In genomic region chr10:46555366-46555712, GRCh38 we compare ENCODE assay signal across 13 cellular contexts. TPM values are rescaled to one million over a fixed set of nuclear protein-coding genes. Genes with fewer than 3 reads are reported as not detected.
DNase-seq lines count a peak whose midpoint lies in the region; ATAC-seq and TF ChIP-seq lines count a peak whose summit lies in the region.
"Had no signal": no experiment of that assay in that cellular context is flagged by ENCODE, and none has a peak within 500 bp of the region (broad histone marks: within the 10 kb centered on the region; RNA-seq: fewer than 3 reads in every experiment).

No MANE protein-coding gene starts in this region.

- H3K14ac ChIP-seq in mesenchymal stem cell (ENCODE audit: low read length in 2 of 2), result no peak overlapping the region

- POLR2A ChIA-PET in MCF 10A (lab: Yijun Ruan, JAX), result no interaction called here

- H3K27ac ChIP-seq in breast epithelium, result no peak overlapping the region
- no peak overlapping the region for H3K27ac ChIP-seq in mesenchymal stem cell (ENCODE audit: low read length, poor library complexity, severe bottlenecking)
- peak overlapping the region; percentile 61 to 82 (median 77) for H3K27ac ChIP-seq in upper lobe of left lung
- H3K27ac ChIP-seq: SJSA1, vagina had no signal

- no peak overlapping the region for H3K4me2 ChIP-seq in mesenchymal stem cell (ENCODE audit: low read length, poor library complexity, severe bottlenecking)

- 83% methylated on average over 4 of the region's 4 CpGs for WGBS in mesenchymal stem cell
- 62 to 65% methylated on average over 4 of the region's 4 CpGs for WGBS in upper lobe of left lung, 2 donors

- H3K9me3 Mint-ChIP-seq in MCF 10A (ENCODE audit: unreplicated experiment), result no peaks in the 10 kb centered on the region
- no peaks in the 10 kb centered on the region for H3K9me3 Mint-ChIP-seq in central memory CD8-positive, alpha-beta T cell

- H3K4me3 ChIP-seq in breast epithelium (peak overlapping the region in 2 of 3 donors; percentile 61 to 70), mesenchymal stem cell (ENCODE audit: insufficient read depth in 1 of 2, low read depth in 1 of 2, low read length in 2 of 2) (peak overlapping the region in 1 of 2 experiments; percentile 63), upper lobe of left lung (peak overlapping the region in 3 of 4 donors; percentile 50 to 62 (median 56))
- H3K4me3 ChIP-seq: SJSA1 had no signal

- no peak overlapping the region for H3K27ac Mint-ChIP-seq in MCF 10A (ENCODE audit: low read depth, unreplicated experiment)
- H3K27ac Mint-ChIP-seq in central memory CD8-positive, alpha-beta T cell (ENCODE audit: low read depth), result no peak overlapping the region

- no peak for TF ChIP-seq EP300 in upper lobe of left lung (IDR thresholded peaks at IDR 0.05)

- no peak overlapping the region for H2BK15ac ChIP-seq in mesenchymal stem cell (ENCODE audit: low read depth, poor library complexity, severe bottlenecking)

- no peaks in the 10 kb centered on the region for H3K9me3 ChIP-seq in breast epithelium
- H3K9me3 ChIP-seq in mesenchymal stem cell (ENCODE audit: control insufficient read depth, low read length), result no peaks in the 10 kb centered on the region
- H3K9me3 ChIP-seq in upper lobe of left lung, result no peaks in the 10 kb centered on the region
- H3K9me3 ChIP-seq: vagina had no signal

- no peaks in the 10 kb centered on the region for H3K36me3 ChIP-seq in breast epithelium
- H3K36me3 ChIP-seq in mesenchymal stem cell (ENCODE audit: control insufficient read depth in 1 of 2, insufficient read depth in 2 of 2, low read depth in 1 of 2, low read length in 2 of 2), result peaks cover 0 to 7% of the 10 kb centered on the region in 2 experiments
- peaks cover 0 to 1% (median 0%) of the 10 kb centered on the region in 4 donors for H3K36me3 ChIP-seq in upper lobe of left lung
- H3K36me3 ChIP-seq: SJSA1, vagina had no signal

- no peaks in the 10 kb centered on the region for H3K4me1 Mint-ChIP-seq in MCF 10A (ENCODE audit: insufficient read depth, unreplicated experiment)
- peaks cover 12% of the 10 kb centered on the region for H3K4me1 Mint-ChIP-seq in central memory CD8-positive, alpha-beta T cell

- H2BK120ac ChIP-seq in mesenchymal stem cell (ENCODE audit: low read depth, low read length), result no peak overlapping the region

- TF ChIP-seq CTCF in breast epithelium (IDR thresholded peaks at IDR 0.05) (no peak), MCF 10A (IDR thresholded peaks at IDR 0.05; ENCODE audit: unreplicated experiment) (no peak), upper lobe of left lung (IDR thresholded peaks at IDR 0.05) (no peak)

- no peak overlapping the region for H2AFZ ChIP-seq in mesenchymal stem cell (ENCODE audit: low read depth, low read length)

- no peak for ATAC-seq in central memory CD8-positive, alpha-beta T cell (replicated peaks; ENCODE audit: extremely low read depth, poor library complexity, severe bottlenecking)
- ATAC-seq in upper lobe of left lung (ENCODE audit: low FRiP score in 2 of 2), result peak; percentile 2 to 12
- ATAC-seq in HG03442 (IDR thresholded peaks at IDR 0.05; ENCODE audit: unreplicated experiment), result no peak
- ATAC-seq in GM19467 (IDR thresholded peaks at IDR 0.05; ENCODE audit: unreplicated experiment), result no peak
- ATAC-seq in GM19324 (IDR thresholded peaks at IDR 0.05; ENCODE audit: low FRiP score, unreplicated experiment), result no peak

- H4K91ac ChIP-seq in mesenchymal stem cell (ENCODE audit: low read length), result no peak overlapping the region

- intact Hi-C loops in breast epithelium (cut with DNase I; ENCODE audit: low total_unique reads) (no loop called here), MCF 10A (cut with micrococcal nuclease) (no loop called here)

- no peak overlapping the region for H3K9ac ChIP-seq in mesenchymal stem cell (ENCODE audit: low read length)

- BruUV-seq in MCF 10A (replicated peaks; lab: Mats Ljungman, UMichigan), result no TSS peak

- H3K4ac ChIP-seq in mesenchymal stem cell (ENCODE audit: low read depth in 1 of 2, low read length in 2 of 2), result no peak overlapping the region

- H3K23ac ChIP-seq in mesenchymal stem cell (ENCODE audit: low read length in 2 of 2), result no peak overlapping the region

- H3K27me3 ChIP-seq in breast epithelium, result peaks cover 0 to 26% of the 10 kb centered on the region in 2 donors
- peaks cover 54 to 95% of the 10 kb centered on the region in 2 experiments for H3K27me3 ChIP-seq in mesenchymal stem cell (ENCODE audit: control insufficient read depth in 1 of 2, insufficient read depth in 1 of 2, low read length in 2 of 2)
- peaks cover 0 to 23% (median 13%) of the 10 kb centered on the region in 4 donors for H3K27me3 ChIP-seq in upper lobe of left lung
- H3K27me3 ChIP-seq: SJSA1 had no signal

- no peaks in the 10 kb centered on the region for H3K27me3 Mint-ChIP-seq in MCF 10A (ENCODE audit: insufficient read depth, unreplicated experiment)
- H3K27me3 Mint-ChIP-seq in central memory CD8-positive, alpha-beta T cell, result no peaks in the 10 kb centered on the region

- no peaks in the 10 kb centered on the region for H3K79me1 ChIP-seq in mesenchymal stem cell (replicated peaks; ENCODE audit: low read length, poor library complexity, severe bottlenecking)

- CTCF ChIA-PET in MCF 10A (lab: Yijun Ruan, JAX), result interaction anchor here (0.9 kb wide), 1 partner anchor 10 kb away, joined by 3 read pairs; no protein-coding TSS in a partner anchor

- no peak overlapping the region for H3K18ac ChIP-seq in mesenchymal stem cell (ENCODE audit: low read depth in 1 of 2, low read length in 2 of 2)

- H3K4me3 Mint-ChIP-seq in MCF 10A (ENCODE audit: unreplicated experiment), result no peak overlapping the region
- no peak overlapping the region for H3K4me3 Mint-ChIP-seq in central memory CD8-positive, alpha-beta T cell

- no peak for DNase-seq in breast epithelium (ENCODE audit: low spot score in 2 of 2)
- DNase-seq in MCF 10A (ENCODE audit: unreplicated experiment), result no peak
- peak; percentile 9 to 10 for DNase-seq in central memory CD8-positive, alpha-beta T cell (ENCODE audit: low spot score in 2 of 2)
- no peak for DNase-seq in mesenchymal stem cell
- DNase-seq in upper lobe of left lung, result peak in 1 of 2 donors; percentile 32
- DNase-seq: naive B cell, NCI-H187 had no signal

- H4K8ac ChIP-seq in mesenchymal stem cell (ENCODE audit: low read length), result no peak overlapping the region

- no peak overlapping the region for H2BK12ac ChIP-seq in mesenchymal stem cell (ENCODE audit: low read length in 2 of 2)

- H3K36me3 Mint-ChIP-seq in MCF 10A (ENCODE audit: insufficient read depth, unreplicated experiment), result no peaks in the 10 kb centered on the region
- peaks cover 2% of the 10 kb centered on the region for H3K36me3 Mint-ChIP-seq in central memory CD8-positive, alpha-beta T cell (ENCODE audit: insufficient read depth)
- H3K36me3 Mint-ChIP-seq: brain, naive B cell had no signal

- no peak overlapping the region for H2BK5ac ChIP-seq in mesenchymal stem cell (ENCODE audit: low read depth, low read length, poor library complexity, severe bottlenecking)

- H3K4me1 ChIP-seq in breast epithelium, result no peaks in the 10 kb centered on the region
- peaks cover 20% of the 10 kb centered on the region for H3K4me1 ChIP-seq in mesenchymal stem cell (ENCODE audit: control insufficient read depth, insufficient read depth, low read depth, low read length)
- peaks cover 8 to 19% (median 12%) of the 10 kb centered on the region in 4 donors for H3K4me1 ChIP-seq in upper lobe of left lung

- no peak for TF ChIP-seq POLR2A in breast epithelium (IDR thresholded peaks at IDR 0.05)
- no peak for TF ChIP-seq POLR2A in upper lobe of left lung (IDR thresholded peaks at IDR 0.05)

- peak overlapping the region; percentile 11 for H2AK5ac ChIP-seq in mesenchymal stem cell (ENCODE audit: low read length, severe bottlenecking)

RNA-seq across cellular contexts. Expression of gene GPRIN2, which starts 1.1 kb away (rescaled TPM):
- total RNA-seq in breast epithelium (1 to 10 TPM in 2 of 3 donors, not detected in 1; 5.9 to 6.9 TPM), MCF 10A (2022) (not detected in 2 replicates), upper lobe of left lung (10 to 100 TPM; 39.8 to 91.0 (median 63.2) TPM)
- not detected for polyA plus RNA-seq in mesenchymal stem cell (2013, experiment 1 of 2)
- polyA plus RNA-seq in mesenchymal stem cell (2013, experiment 2 of 2), result 0.03 TPM

RNA-seq across cellular contexts. Expression of gene SYT15, which starts 23.6 kb away (rescaled TPM):
- 1 to 10 TPM; 1.6 to 5.9 (median 3.8) TPM for total RNA-seq in breast epithelium
- 0.79 and 0.84 TPM in 2 replicates for total RNA-seq in MCF 10A (2022)
- polyA plus RNA-seq in mesenchymal stem cell (2013, experiment 1 of 2), result 0.35 TPM
- polyA plus RNA-seq in mesenchymal stem cell (2013, experiment 2 of 2), result 0.82 TPM
- total RNA-seq in upper lobe of left lung, result 10 to 100 TPM; 11.6 to 52.4 (median 25.4) TPM

Comparison
In these comparisons a context has a peak if more than half of its experiments do, and no peak if none do; other contexts are left out.
1. DNase-seq: peak in central memory CD8-positive, alpha-beta T cell (2 of 2); none in breast epithelium (0 of 2), MCF 10A (single experiment) and mesenchymal stem cell (single experiment).
2. H3K27ac ChIP-seq: peak in upper lobe of left lung (4 of 4); none in breast epithelium (0 of 2) and mesenchymal stem cell (single experiment).
3. ATAC-seq: peak in upper lobe of left lung (2 of 2); none in central memory CD8-positive, alpha-beta T cell (single experiment), HG03442 (single experiment), GM19467 (single experiment) and GM19324 (single experiment).
4. RNA of gene GPRIN2, which starts 1.1 kb away (total RNA-seq): 39.8 to 91.0 TPM in upper lobe of left lung; 5.9 to 6.9 TPM in breast epithelium and not detected in MCF 10A; every median in the first group is over 4 times any median in the second.